ENCODE assay signal across 1 cellular context in the genomic region with DNA sequence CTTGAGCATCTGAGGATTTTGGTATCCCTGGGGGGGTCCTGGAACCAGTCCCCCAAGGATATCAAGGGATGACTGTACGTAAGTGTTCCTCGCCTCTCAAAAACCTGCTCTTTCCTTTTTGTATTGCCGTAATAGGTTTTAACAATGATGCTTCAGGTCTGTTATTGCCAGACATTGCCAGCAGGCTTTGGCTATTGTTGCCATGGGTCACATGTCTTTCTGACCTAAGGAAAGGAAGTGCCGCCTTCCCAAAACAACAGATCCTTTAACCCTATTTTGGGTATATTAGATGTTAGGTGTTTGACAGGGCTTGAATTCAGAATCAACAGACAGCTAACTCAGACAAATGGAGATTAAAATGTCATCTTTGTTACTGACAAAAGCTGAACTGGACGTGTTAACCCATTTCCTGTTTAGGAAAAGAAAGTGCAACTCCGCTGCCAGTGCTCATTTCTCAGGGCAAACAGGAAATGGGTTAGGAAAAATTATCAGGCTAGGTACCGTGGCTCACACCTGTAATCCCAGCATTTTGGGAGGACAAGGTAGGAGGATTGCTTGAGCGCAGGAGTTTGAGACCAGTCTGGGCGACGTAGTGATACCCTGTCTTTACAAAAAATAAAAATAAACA.
TF ChIP-seq lines count a peak whose summit lies in the region.

No MANE protein-coding gene starts in this region.

TF ChIP-seq in K562, 482 proteins besides CTCF, POLR2A, EP300 and RAD21:
- TF ChIP-seq ZBTB11 (CRISPR knock-in tag; IDR thresholded peaks at IDR 0.05) (no peak), CBX1 (IDR thresholded peaks at IDR 0.05; ENCODE audit: low read depth) (no peak), RBBP5 (IDR thresholded peaks at IDR 0.05; ENCODE audit: borderline replicate concordance, insufficient read depth, low read length, poor library complexity, severe bottlenecking) (no peak), EWSR1 (IDR thresholded peaks at IDR 0.05; ENCODE audit: borderline replicate concordance, low read depth, partially characterized antibody) (no peak), RFX7 (CRISPR knock-in tag; IDR thresholded peaks at IDR 0.05) (no peak), ZNF324 (CRISPR knock-in tag; IDR thresholded peaks at IDR 0.05) (no peak), RBFOX2 (IDR thresholded peaks at IDR 0.05; ENCODE audit: low read depth, low read length) (no peak)
